Comparison of ENCODE assay signal across 1 cellular context in the genomic region with DNA sequence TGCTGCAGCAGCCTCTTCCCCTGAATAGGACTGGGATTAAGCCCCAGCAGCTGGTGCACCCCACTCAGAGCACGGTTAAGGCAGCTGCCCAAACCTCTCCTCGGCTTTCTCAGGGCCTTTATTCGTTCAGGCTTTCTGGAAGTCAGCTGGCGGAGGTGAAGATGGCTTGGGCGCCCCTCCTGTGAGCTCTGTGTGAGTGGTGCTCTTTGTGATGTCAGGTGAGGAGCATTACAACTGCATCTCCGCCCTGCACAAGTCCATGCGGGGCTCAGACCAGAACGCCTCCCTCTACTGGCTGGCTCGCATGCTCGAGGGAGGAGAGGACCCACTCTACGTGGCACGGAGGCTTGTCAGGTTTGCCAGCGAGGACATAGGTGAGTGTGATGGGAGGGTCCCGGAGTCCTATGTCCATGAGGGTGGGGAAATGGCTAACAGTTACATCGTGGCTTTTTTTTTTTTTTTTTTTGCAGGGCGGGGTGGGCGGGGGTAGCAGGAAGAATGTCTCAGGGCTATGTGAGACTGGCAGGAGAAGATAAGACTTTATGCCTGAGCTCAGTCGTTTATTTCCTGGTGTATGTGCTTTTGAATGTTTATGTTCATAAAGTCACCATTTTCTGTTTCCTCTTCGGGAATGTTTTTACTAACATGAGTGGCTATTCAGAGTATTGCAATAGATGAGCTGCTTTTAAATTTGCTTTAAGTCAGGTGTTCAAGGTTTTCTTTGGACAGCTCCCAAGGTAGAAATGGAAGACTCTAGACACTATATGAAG.
TF ChIP-seq lines count a peak whose summit lies in the region.

No MANE protein-coding gene starts in this region.

TF ChIP-seq in HepG2, 621 proteins besides CTCF, POLR2A, EP300 and RAD21:
- TF ChIP-seq ARNT (IDR thresholded peaks at IDR 0.05) = no peak
- 0 out of 2 replicates have a peak, but pooled peaks have one; percentile 34 for TF ChIP-seq POLR2G (IDR thresholded peaks at IDR 0.05; ENCODE audit: low read depth, low read length)
- TF ChIP-seq AGO2 (optimal IDR thresholded peaks at IDR 0.05; ENCODE audit: low read depth, low read length) = peak; percentile 62
- TF ChIP-seq TAF15 (IDR thresholded peaks at IDR 0.05; ENCODE audit: low read depth, low read length, poor library complexity, severe bottlenecking) = no peak
